ENCODE assay signal across 9 cellular contexts in genomic region chr2:171272039-171272438, GRCh38.
DNase-seq lines count a peak whose midpoint lies in the region; ATAC-seq, FAIRE-seq and TF ChIP-seq lines count a peak whose summit lies in the region.
"Had no signal": no experiment of that assay in that cellular context is flagged by ENCODE, and none has a peak within 500 bp of the region (broad histone marks: within the 10 kb centered on the region; RNA-seq: fewer than 3 reads in every experiment).

No MANE protein-coding gene starts in this region.

- H3K4me1 ChIP-seq in right atrium auricular region = no peaks in the 10 kb centered on the region
- H3K4me1 ChIP-seq in K562 (replicated peaks in 1 of 2; ENCODE audit: control insufficient read depth in 2 of 2, insufficient read depth in 2 of 2, low read length in 2 of 2) = no peaks in the 10 kb centered on the region

- no peak overlapping the region for H3K9ac ChIP-seq in K562 (ENCODE audit: insufficient read depth in 1 of 2, low read depth in 2 of 2, low read length in 2 of 2)

- in situ Hi-C loops in K562 (cut with MboI) = no loop called here

- intact Hi-C loops in Right ventricle myocardium inferior (cut with DNase I) = no loop called here
- intact Hi-C loops in K562 (cut with micrococcal nuclease) = no loop called here

- H3K79me2 ChIP-seq in K562 (ENCODE audit: control insufficient read depth, insufficient read depth, low read length) = no peaks in the 10 kb centered on the region

- FAIRE-seq in K562 (lab: Jason Lieb, UNC) = peak; percentile 6
- FAIRE-seq in urothelium cell line (lab: Jason Lieb, UNC) = peak; percentile 92

- no peaks in the 10 kb centered on the region for H3K9me3 ChIP-seq in right atrium auricular region
- H3K9me3 ChIP-seq in K562 (replicated peaks; ENCODE audit: control insufficient read depth, insufficient read depth, low read depth, low read length) = no peaks in the 10 kb centered on the region

- BruUV-seq in K562 (replicated peaks; lab: Mats Ljungman, UMichigan) = no TSS peak

- TF ChIP-seq CTCF in right atrium auricular region (IDR thresholded peaks at IDR 0.05) = no peak
- no peak for TF ChIP-seq CTCF in K562 (IDR thresholded peaks at IDR 0.05 in 2 of 3, conservative IDR thresholded peaks at IDR 0.05 in 1 of 3; ENCODE audit: insufficient read depth in 2 of 3, low read depth in 1 of 3, low read length in 3 of 3)

- no peak for TF ChIP-seq POLR2A in K562 (conservative IDR thresholded peaks at IDR 0.05)

- no peaks in the 10 kb centered on the region for H3K9me1 ChIP-seq in K562 (ENCODE audit: control insufficient read depth, insufficient read depth, low read length)

- H4K20me1 ChIP-seq in K562 (replicated peaks; ENCODE audit: control insufficient read depth, insufficient read depth, low read length) = no peaks in the 10 kb centered on the region

- ATAC-seq in Right ventricle myocardium inferior (peak; percentile 96), K562 (peak; percentile 37; the same call in 2 of the 3 replicates)

- H3K27ac ChIP-seq in right atrium auricular region = peak overlapping the region in 1 of 2 donors; percentile 16
- no peak overlapping the region for H3K27ac ChIP-seq in K562 (ENCODE audit: extremely low read depth, low read depth, low read length)

- CTCF ChIA-PET in K562 (lab: Yijun Ruan, JAX; ENCODE audit: low intra/inter-chr PET ratio) = no interaction called here

- H3K27me3 ChIP-seq in right atrium auricular region (no peaks in the 10 kb centered on the region), K562 (ENCODE audit: control insufficient read depth in 2 of 2, insufficient read depth in 2 of 2, low read length in 2 of 2) (no peaks in the 10 kb centered on the region; a peak in 1 of 5 replicates)
- H3K27me3 ChIP-seq: dorsolateral prefrontal cortex had no signal

- TF ChIP-seq RAD21 in K562 (CRISPR knock-in tag; conservative IDR thresholded peaks at IDR 0.05 in 1 of 2, IDR thresholded peaks at IDR 0.05 in 1 of 2) = no peak

- no peak overlapping the region for H3K4me2 ChIP-seq in K562 (ENCODE audit: insufficient read depth, low read length)

- DNase-seq in Right ventricle myocardium inferior (ENCODE audit: missing footprints) = no peak
- no peak for DNase-seq in right atrium auricular region (ENCODE audit: low spot score)
- peak in 1 of 4 experiments; percentile 11 for DNase-seq in K562 (ENCODE audit: extremely low read depth in 1 of 4, low spot score in 3 of 4)
- peak; percentile 92 for DNase-seq in islet precursor cell
- peak; percentile 89 for DNase-seq in urothelium cell line (ENCODE audit: low spot score)
- DNase-seq in activated naive CD4-positive, alpha-beta T cell (lab: John Stamatoyannopoulos, UW) = no peak
- DNase-seq in NCI-H1105 treated with DMSO at 0.1 percent for 48 hours (lab: John Stamatoyannopoulos, UW) = no peak
- DNase-seq in cortex of kidney (lab: John Stamatoyannopoulos, UW) = no peak

- H3K4me3 ChIP-seq in right atrium auricular region = no peak overlapping the region
- H3K4me3 ChIP-seq in K562 = no peak overlapping the region
- H3K4me3 ChIP-seq: dorsolateral prefrontal cortex had no signal

- no peak for TF ChIP-seq EP300 in K562 (IDR thresholded peaks at IDR 0.05; ENCODE audit: low read length)

- H3K36me3 ChIP-seq in right atrium auricular region (no peaks in the 10 kb centered on the region), K562 (ENCODE audit: control insufficient read depth, insufficient read depth, low read length) (no peaks in the 10 kb centered on the region)

- no peak overlapping the region for H2AFZ ChIP-seq in K562 (ENCODE audit: low read depth, low read length)

- POLR2A ChIA-PET in K562 (lab: Yijun Ruan, JAX) = interaction anchor here (0.6 to 1.3 kb wide), 4 partner anchors 13 to 320 kb away, joined by 3 to 5 read pairs (median 3); no protein-coding TSS in a partner anchor

TF ChIP-seq in K562, 482 proteins besides CTCF, POLR2A, EP300 and RAD21:
- TF ChIP-seq CEBPG (CRISPR knock-in tag; IDR thresholded peaks at IDR 0.05) (no peak), CEBPG (tag; conservative IDR thresholded peaks at IDR 0.05 in 1 of 2, IDR thresholded peaks at IDR 0.05 in 1 of 2) (0 out of 4 replicates have a peak, but pooled peaks of 1 of the 2 experiments have one; percentile 25), ATF3 (IDR thresholded peaks at IDR 0.05) (peak; percentile 78), ATF3 (CRISPR knock-in tag; conservative IDR thresholded peaks at IDR 0.05) (no peak), FOSL1 (tag; conservative IDR thresholded peaks at IDR 0.05) (peak; percentile 75), KLF16 (IDR thresholded peaks at IDR 0.05) (no peak), JUN (IDR thresholded peaks at IDR 0.05; ENCODE audit: borderline replicate concordance, low read depth, low read length) (0 out of 2 replicates have a peak, but pooled peaks have one; percentile 71), JUN (CRISPR knock-in tag; IDR thresholded peaks at IDR 0.05; ENCODE audit: borderline replicate concordance) (no peak), SMARCE1 (IDR thresholded peaks at IDR 0.05) (0 out of 2 replicates have a peak, but pooled peaks have one; percentile 22), JUND (IDR thresholded peaks at IDR 0.05; ENCODE audit: borderline replicate concordance, low read depth, low read length) (peak; percentile 73; the same call in 1 of the 2 replicates), JUND (tag; IDR thresholded peaks at IDR 0.05; ENCODE audit: borderline replicate concordance, low read depth, low read length) (peak; percentile 81), CEBPB (tag; IDR thresholded peaks at IDR 0.05) (0 out of 2 replicates have a peak, but pooled peaks have one; percentile 36), DPF2 (IDR thresholded peaks at IDR 0.05) (0 out of 2 replicates have a peak, but pooled peaks have one; percentile 18), ZNF407 (IDR thresholded peaks at IDR 0.05; ENCODE audit: low read depth) (no peak), ZNF197 (CRISPR knock-in tag; IDR thresholded peaks at IDR 0.05; ENCODE audit: low read depth) (no peak), ZFP36 (IDR thresholded peaks at IDR 0.05; ENCODE audit: low read depth, low read length, partially characterized antibody) (peak; percentile 34), EHMT2 (IDR thresholded peaks at IDR 0.05) (peak; percentile 37; the same call in 1 of the 2 replicates)

Comparison
In these comparisons a context has a peak if more than half of its experiments do, and no peak if none do; other contexts are left out.
1. DNase-seq: peak in islet precursor cell (single experiment) and urothelium cell line (single experiment); none in Right ventricle myocardium inferior (single experiment), right atrium auricular region (single experiment), activated naive CD4-positive, alpha-beta T cell (0 of 4), NCI-H1105 treated with DMSO at 0.1 percent for 48 hours (single experiment) and cortex of kidney (single experiment).